11 cellular contexts compared by ENCODE assay signal in genomic region chr5:134242146-134242545, GRCh38. TPM values are rescaled to one million over a fixed set of nuclear protein-coding genes. Genes with fewer than 3 reads are reported as not detected.
DNase-seq lines count a peak whose midpoint lies in the region; ATAC-seq and TF ChIP-seq lines count a peak whose summit lies in the region.
"Had no signal": no experiment of that assay in that cellular context is flagged by ENCODE, and none has a peak within 500 bp of the region (broad histone marks: within the 10 kb centered on the region; RNA-seq: fewer than 3 reads in every experiment).

No MANE protein-coding gene starts in this region.

- H3K9ac ChIP-seq in mammary epithelial cell (ENCODE audit: insufficient read depth, low read length) = no peak overlapping the region
- peak overlapping the region; percentile 66 for H3K9ac ChIP-seq in mesenchymal stem cell (ENCODE audit: low read length)

- H3K9me3 ChIP-seq in mammary epithelial cell (replicated peaks; ENCODE audit: insufficient read depth, low read length) = no peaks in the 10 kb centered on the region
- H3K9me3 ChIP-seq in mesenchymal stem cell (ENCODE audit: control insufficient read depth, low read length) = no peaks in the 10 kb centered on the region
- H3K9me3 ChIP-seq in T-helper 17 cell (ENCODE audit: control insufficient read depth, low read length, poor library complexity, severe bottlenecking) = no peaks in the 10 kb centered on the region

- H3K79me2 ChIP-seq in mammary epithelial cell (ENCODE audit: insufficient read depth, low read length) = no peaks in the 10 kb centered on the region

- in situ Hi-C loops in mammary epithelial cell (cut with MboI; ENCODE audit: low sequenced_read_pairs in 2 of 2) = no loop called here

- WGBS in mammary epithelial cell (ENCODE audit: low coverage, missing lambda C conversion rate) = 93% methylated on average over 4 of the region's 5 CpGs
- WGBS in mesenchymal stem cell = 63% methylated on average over 5 of the region's 5 CpGs

- H3K14ac ChIP-seq in mesenchymal stem cell (ENCODE audit: low read length in 2 of 2) = no peak overlapping the region

- CTCF ChIA-PET in MCF 10A (lab: Yijun Ruan, JAX) = interaction anchor here (1.7 to 7.8 kb wide), 2 partner anchors 14 to 58 kb away, joined by 4 to 47 read pairs; no protein-coding TSS in a partner anchor
- CTCF ChIA-PET in mammary epithelial cell (lab: Charles Lee; ENCODE audit: low non-redundant PET) = no interaction called here

- ATAC-seq in HG02678 (IDR thresholded peaks at IDR 0.05; ENCODE audit: unreplicated experiment) = no peak
- no peak for ATAC-seq in T-helper 17 cell
- ATAC-seq in HG03039 (IDR thresholded peaks at IDR 0.05; ENCODE audit: unreplicated experiment) = no peak

- intact Hi-C loops in MCF 10A (cut with micrococcal nuclease) (no loop called here), mammary epithelial cell (cut with micrococcal nuclease) (no loop called here)

- no peak overlapping the region for H3K4me3 ChIP-seq in mammary epithelial cell (replicated peaks in 1 of 3; ENCODE audit: insufficient read depth in 1 of 3, low read depth in 2 of 3, low read length in 3 of 3)
- H3K4me3 ChIP-seq in epithelial cell of esophagus (ENCODE audit: low read length) = no peak overlapping the region
- no peak overlapping the region for H3K4me3 ChIP-seq in mesenchymal stem cell (ENCODE audit: insufficient read depth in 1 of 2, low read depth in 1 of 2, low read length in 2 of 2)
- H3K4me3 ChIP-seq: coronary artery had no signal

- TF ChIP-seq CTCF in MCF 10A (IDR thresholded peaks at IDR 0.05; ENCODE audit: unreplicated experiment) = no peak
- TF ChIP-seq CTCF in mammary epithelial cell (conservative IDR thresholded peaks at IDR 0.05 in 1 of 2, IDR thresholded peaks at IDR 0.05 in 1 of 2; ENCODE audit: extremely low read depth in 1 of 2, insufficient read depth in 1 of 2, low read depth in 1 of 2, low read length in 2 of 2) = no peak
- TF ChIP-seq CTCF in epithelial cell of esophagus (IDR thresholded peaks at IDR 0.05; ENCODE audit: insufficient read depth, low read depth, low read length, missing control alignments) = no peak

- H3K4me1 Mint-ChIP-seq in MCF 10A (ENCODE audit: insufficient read depth, unreplicated experiment) = peaks cover 17% of the 10 kb centered on the region
- no peaks in the 10 kb centered on the region for H3K4me1 Mint-ChIP-seq in T-helper 17 cell

- no peak overlapping the region for H3K27ac ChIP-seq in mammary epithelial cell (ENCODE audit: insufficient read depth, low read depth, low read length)
- H3K27ac ChIP-seq in mesenchymal stem cell (ENCODE audit: low read length, poor library complexity, severe bottlenecking) = no peak overlapping the region
- H3K27ac ChIP-seq: coronary artery had no signal

- H3K27ac Mint-ChIP-seq in MCF 10A (ENCODE audit: low read depth, unreplicated experiment) (no peak overlapping the region), T-helper 17 cell (no peak overlapping the region)

- peak; percentile 16 for DNase-seq in MCF 10A (ENCODE audit: unreplicated experiment)
- no peak for DNase-seq in mammary epithelial cell
- DNase-seq in epithelial cell of esophagus (ENCODE audit: low read depth) = peak; percentile 47
- DNase-seq in mesenchymal stem cell = peak; percentile 96
- DNase-seq in NCI-H1105 treated with DMSO at 0.1 percent for 48 hours (lab: John Stamatoyannopoulos, UW) = no peak
- DNase-seq in T-helper 17 cell = no peak
- DNase-seq: occipital lobe, T-helper 1 cell had no signal

- H2AK5ac ChIP-seq in mesenchymal stem cell (ENCODE audit: low read length, severe bottlenecking) = no peak overlapping the region

- H4K8ac ChIP-seq in mesenchymal stem cell (ENCODE audit: low read length) = peak overlapping the region; percentile 37

- H3K36me3 ChIP-seq in mammary epithelial cell (ENCODE audit: insufficient read depth, low read length) = no peaks in the 10 kb centered on the region
- H3K36me3 ChIP-seq in mesenchymal stem cell (ENCODE audit: control insufficient read depth in 1 of 2, insufficient read depth in 2 of 2, low read depth in 1 of 2, low read length in 2 of 2) = no peaks in the 10 kb centered on the region

- no peaks in the 10 kb centered on the region for H3K9me3 Mint-ChIP-seq in MCF 10A (ENCODE audit: unreplicated experiment)

- POLR2A ChIA-PET in MCF 10A (lab: Yijun Ruan, JAX) = interaction anchor here (2.2 to 10.1 kb wide), 2 partner anchors 14 to 18 kb away, joined by 5 to 349 read pairs; partner anchors contain the start of gene PPP2CA

- H3K36me3 Mint-ChIP-seq in MCF 10A (ENCODE audit: insufficient read depth, unreplicated experiment) (no peaks in the 10 kb centered on the region), T-helper 17 cell (ENCODE audit: low read depth) (no peaks in the 10 kb centered on the region)

- H2BK120ac ChIP-seq in mesenchymal stem cell (ENCODE audit: low read depth, low read length) = no peak overlapping the region

- dilution Hi-C loops in mammary epithelial cell (cut with HindIII; ENCODE audit: low sequenced_read_pairs) = loop anchor here (5.0 kb wide), 1 partner anchor 45 kb away; no protein-coding TSS in a partner anchor

- BruUV-seq in MCF 10A (replicated peaks; lab: Mats Ljungman, UMichigan) = no TSS peak
- BruUV-seq in mammary epithelial cell (replicated peaks; lab: Mats Ljungman, UMichigan) = no TSS peak

- peaks cover 28% of the 10 kb centered on the region for H3K4me1 ChIP-seq in mammary epithelial cell (ENCODE audit: insufficient read depth, low read length)
- peaks cover 18% of the 10 kb centered on the region for H3K4me1 ChIP-seq in mesenchymal stem cell (ENCODE audit: control insufficient read depth, insufficient read depth, low read depth, low read length)

- H4K91ac ChIP-seq in mesenchymal stem cell (ENCODE audit: low read length) = no peak overlapping the region

- no peak overlapping the region for H2BK15ac ChIP-seq in mesenchymal stem cell (ENCODE audit: low read depth, poor library complexity, severe bottlenecking)

- H3K27me3 Mint-ChIP-seq in MCF 10A (ENCODE audit: insufficient read depth, unreplicated experiment) (no peaks in the 10 kb centered on the region), T-helper 17 cell (peaks cover 14% of the 10 kb centered on the region)

- H3K23ac ChIP-seq in mesenchymal stem cell (ENCODE audit: low read length in 2 of 2) = no peak overlapping the region

- H3K4me2 ChIP-seq in mammary epithelial cell (ENCODE audit: insufficient read depth, low read depth, low read length) (no peak overlapping the region), mesenchymal stem cell (ENCODE audit: low read length, poor library complexity, severe bottlenecking) (no peak overlapping the region)

- no peak overlapping the region for H2BK5ac ChIP-seq in mesenchymal stem cell (ENCODE audit: low read depth, low read length, poor library complexity, severe bottlenecking)

- H3K79me1 ChIP-seq in mesenchymal stem cell (replicated peaks; ENCODE audit: low read length, poor library complexity, severe bottlenecking) = no peaks in the 10 kb centered on the region

- no peak overlapping the region for H2BK12ac ChIP-seq in mesenchymal stem cell (ENCODE audit: low read length in 2 of 2)

- H3K4ac ChIP-seq in mesenchymal stem cell (ENCODE audit: low read depth in 1 of 2, low read length in 2 of 2) = no peak overlapping the region

- H2AFZ ChIP-seq in mammary epithelial cell (ENCODE audit: low read depth, low read length) (no peak overlapping the region), mesenchymal stem cell (ENCODE audit: low read depth, low read length) (no peak overlapping the region)

- no peak overlapping the region for H3K4me3 Mint-ChIP-seq in MCF 10A (ENCODE audit: unreplicated experiment)
- no peak overlapping the region for H3K4me3 Mint-ChIP-seq in T-helper 17 cell

- H4K20me1 ChIP-seq in mammary epithelial cell (ENCODE audit: insufficient read depth, low read length) = no peaks in the 10 kb centered on the region

- H3K27me3 ChIP-seq in mammary epithelial cell (ENCODE audit: insufficient read depth, low read length) = no peaks in the 10 kb centered on the region
- no peaks in the 10 kb centered on the region for H3K27me3 ChIP-seq in mesenchymal stem cell (ENCODE audit: control insufficient read depth in 1 of 2, insufficient read depth in 1 of 2, low read length in 2 of 2)

- no peak overlapping the region for H3K18ac ChIP-seq in mesenchymal stem cell (ENCODE audit: low read depth in 1 of 2, low read length in 2 of 2)

RNA-seq across cellular contexts. Expression of gene PPP2CA, which starts 16.3 kb away (rescaled TPM):
- total RNA-seq in MCF 10A (2022) = 317 and 359 TPM in 2 replicates
- total RNA-seq in mammary epithelial cell = 100 to 1,000 TPM in 1 of 2 donors, 10 to 100 TPM in 1; 80.7 to 170 TPM
- polyA plus RNA-seq in mammary epithelial cell = 135 TPM
- 84.7 TPM for polyA minus RNA-seq in mammary epithelial cell
- polyA plus RNA-seq in mesenchymal stem cell (2013, experiment 1 of 2) = 42.6 TPM
- 43.2 TPM for polyA plus RNA-seq in mesenchymal stem cell (2013, experiment 2 of 2)
- total RNA-seq in T-helper 17 cell = 100 to 1,000 TPM; 233 to 239 TPM

Comparison
In these comparisons a context has a peak if more than half of its experiments do, and no peak if none do; other contexts are left out.
1. DNase-seq: peak in MCF 10A (single experiment), epithelial cell of esophagus (single experiment) and mesenchymal stem cell (single experiment); none in mammary epithelial cell (single experiment), NCI-H1105 treated with DMSO at 0.1 percent for 48 hours (single experiment) and T-helper 17 cell (0 of 3).